ENCODE assay signal across 9 cellular contexts in the genomic region with DNA sequence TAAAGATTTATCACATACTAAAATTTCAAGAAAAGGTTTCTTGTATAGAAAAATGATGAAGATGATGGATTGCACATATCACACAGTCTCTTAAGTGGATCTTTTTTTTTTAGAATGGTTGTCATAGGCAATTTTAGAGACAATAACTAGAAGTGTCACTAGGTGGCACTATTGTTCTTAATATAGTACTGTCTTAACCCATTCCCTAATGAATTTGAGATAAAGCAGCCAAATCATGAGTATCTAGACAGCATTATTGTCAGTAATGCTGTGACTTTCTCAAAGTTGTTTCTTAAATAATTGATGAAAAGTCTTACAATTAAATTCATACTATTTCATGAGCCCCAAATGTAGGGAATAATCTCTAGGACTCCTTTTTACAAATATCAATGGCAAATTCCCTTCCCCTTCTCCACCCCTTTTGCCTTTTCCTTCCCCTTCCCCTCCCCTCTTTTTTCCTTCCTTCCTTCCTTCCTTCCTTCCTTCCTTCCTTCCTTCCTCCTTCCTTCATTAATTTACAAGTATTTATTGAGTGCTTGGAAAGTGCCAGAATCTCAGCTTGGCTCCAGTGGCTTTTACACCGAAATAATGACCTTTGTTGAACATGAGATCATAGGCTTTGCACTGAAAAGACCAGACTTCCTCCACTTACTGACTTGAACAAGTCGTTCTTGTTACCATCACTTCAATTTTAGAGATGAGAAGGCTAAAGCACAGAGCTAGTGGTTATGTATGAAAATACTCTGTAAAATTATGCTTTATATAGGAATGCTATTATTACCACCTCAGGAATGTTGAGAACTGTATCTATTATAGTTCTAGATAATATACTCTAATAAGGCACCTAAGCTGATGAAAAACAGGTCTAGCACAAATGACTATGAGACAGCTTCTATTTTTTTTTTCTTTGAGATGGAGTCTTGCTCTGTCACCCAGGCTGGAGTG. TPM values are rescaled to one million over a fixed set of nuclear protein-coding genes. Genes with fewer than 3 reads are reported as not detected.
DNase-seq lines count a peak whose midpoint lies in the region; ATAC-seq and TF ChIP-seq lines count a peak whose summit lies in the region.
"Had no signal": no experiment of that assay in that cellular context is flagged by ENCODE, and none has a peak within 500 bp of the region (broad histone marks: within the 10 kb centered on the region; RNA-seq: fewer than 3 reads in every experiment).

No MANE protein-coding gene starts in this region.

- ATAC-seq in GM23338 (peak; percentile 66), HG03135 (IDR thresholded peaks at IDR 0.05; ENCODE audit: unreplicated experiment) (no peak)

- H3K79me2 ChIP-seq in GM23338 (replicated peaks; ENCODE audit: insufficient read depth) (no peaks in the 10 kb centered on the region), parathyroid adenoma (no peaks in the 10 kb centered on the region)

- CTCF ChIA-PET in activated CD4-positive, alpha-beta memory T cell treated with anti-CD3 and anti-CD28 coated beads, Interleukin-2, amount 10 ng/mL, durations not matched to agents 7 days and 5 days (lab: Charles Lee) = interaction anchor here (0.6 to 10.0 kb wide), 14 partner anchors 10 to 768 kb away, joined by 3 to 113 read pairs (median 6); no protein-coding TSS in a partner anchor

- H3K4me1 ChIP-seq in GM23338 (ENCODE audit: insufficient read depth) = peaks cover 29% of the 10 kb centered on the region
- peaks cover 9% of the 10 kb centered on the region for H3K4me1 ChIP-seq in parathyroid adenoma
- H3K4me1 ChIP-seq: SJSA1 had no signal

- H3K27ac Mint-ChIP-seq in GM23338 = 0 out of 2 replicates have a peak overlapping the region, but pooled peaks have one; percentile 21
- H3K27ac Mint-ChIP-seq in activated CD4-positive, alpha-beta memory T cell treated with anti-CD3 and anti-CD28 coated beads, Interleukin-2, amount 10 ng/mL, durations not matched to agents 7 days and 5 days = no peak overlapping the region

- no peak overlapping the region for H3K4me3 Mint-ChIP-seq in GM23338
- no peak overlapping the region for H3K4me3 Mint-ChIP-seq in activated CD4-positive, alpha-beta memory T cell treated with anti-CD3 and anti-CD28 coated beads, Interleukin-2, amount 10 ng/mL, durations not matched to agents 7 days and 5 days

- 0 out of 2 replicates have a peak, but pooled peaks cover 5% of the 10 kb centered on the region for H3F3A ChIP-seq in GM23338 (replicated peaks; ENCODE audit: low read depth)

- TF ChIP-seq CTCF in GM23338 (conservative IDR thresholded peaks at IDR 0.05; ENCODE audit: low read depth in 2 of 2) = peak; percentile 61 to 82
- peak; percentile 65 for TF ChIP-seq CTCF in VCaP (conservative IDR thresholded peaks at IDR 0.05)
- peak; percentile 69 for TF ChIP-seq CTCF in parathyroid adenoma (IDR thresholded peaks at IDR 0.05)

- no peak overlapping the region for H3K4me3 ChIP-seq in GM23338
- H3K4me3 ChIP-seq in parathyroid adenoma (ENCODE audit: low read depth, low read length) = no peak overlapping the region
- H3K4me3 ChIP-seq: SJSA1 had no signal

- H3K4me2 ChIP-seq in GM23338 (no peak overlapping the region), parathyroid adenoma (ENCODE audit: low read length) (no peak overlapping the region)

- peaks cover 37% of the 10 kb centered on the region for H3K4me1 Mint-ChIP-seq in GM23338
- H3K4me1 Mint-ChIP-seq in activated CD4-positive, alpha-beta memory T cell treated with anti-CD3 and anti-CD28 coated beads, Interleukin-2, amount 10 ng/mL, durations not matched to agents 7 days and 5 days = no peaks in the 10 kb centered on the region

- no peaks in the 10 kb centered on the region for H4K20me1 ChIP-seq in GM23338 (replicated peaks; ENCODE audit: insufficient read depth)

- DNase-seq in Caki2 (ENCODE audit: low read depth) (peak; percentile 74), GM23338 (ENCODE audit: low spot score) (peak; percentile 87), NCI-H2081 (lab: John Stamatoyannopoulos, UW) (peak; percentile 77 to 79), germinal center (ENCODE audit: low spot score) (peak; percentile 59)
- no peak for DNase-seq in activated CD4-positive, alpha-beta memory T cell treated with anti-CD3 and anti-CD28 coated beads, Interleukin-2, amount 10 ng/mL, durations not matched to agents 7 days and 5 days

- in situ Hi-C loops in Caki2 (cut with HindIII; ENCODE audit: low pct_unique_long_range_greater_than_20kb, low sequenced_read_pairs) = no loop called here

- H3K27me3 Mint-ChIP-seq in GM23338 (ENCODE audit: insufficient read depth, low read depth, poor library complexity) = peaks cover 9% of the 10 kb centered on the region
- H3K27me3 Mint-ChIP-seq in activated CD4-positive, alpha-beta memory T cell treated with anti-CD3 and anti-CD28 coated beads, Interleukin-2, amount 10 ng/mL, durations not matched to agents 7 days and 5 days = no peaks in the 10 kb centered on the region

- H3K27ac ChIP-seq in GM23338 (ENCODE audit: low read depth) (no peak overlapping the region), VCaP (peak overlapping the region; percentile 82), parathyroid adenoma (no peak overlapping the region)
- H3K27ac ChIP-seq: SJSA1 had no signal

- peaks cover 12% of the 10 kb centered on the region; the same call in 2 of the 3 replicates for H3K9me3 Mint-ChIP-seq in GM23338
- H3K9me3 Mint-ChIP-seq in activated CD4-positive, alpha-beta memory T cell treated with anti-CD3 and anti-CD28 coated beads, Interleukin-2, amount 10 ng/mL, durations not matched to agents 7 days and 5 days = no peaks in the 10 kb centered on the region

- no peaks in the 10 kb centered on the region for H3K27me3 ChIP-seq in GM23338 (ENCODE audit: insufficient read depth)
- H3K27me3 ChIP-seq in parathyroid adenoma (ENCODE audit: control insufficient read depth, insufficient read depth, low read length) = no peaks in the 10 kb centered on the region
- H3K27me3 ChIP-seq: SJSA1 had no signal

- H3K9ac ChIP-seq in parathyroid adenoma = no peak overlapping the region

- no peaks in the 10 kb centered on the region for H3K9me3 ChIP-seq in parathyroid adenoma (ENCODE audit: control insufficient read depth, low read length)
- H3K9me3 ChIP-seq: SJSA1 had no signal

- peaks cover 22% of the 10 kb centered on the region for H3K36me3 Mint-ChIP-seq in GM23338 (ENCODE audit: low read depth)
- peaks cover 16% of the 10 kb centered on the region for H3K36me3 Mint-ChIP-seq in activated CD4-positive, alpha-beta memory T cell treated with anti-CD3 and anti-CD28 coated beads, Interleukin-2, amount 10 ng/mL, durations not matched to agents 7 days and 5 days (ENCODE audit: low read depth)

- no peaks in the 10 kb centered on the region for H3K9me2 ChIP-seq in GM23338 (ENCODE audit: insufficient read depth)

- H3K36me3 ChIP-seq in GM23338 (ENCODE audit: insufficient read depth) (peaks cover 3% of the 10 kb centered on the region; the same call in 1 of the 2 replicates), parathyroid adenoma (ENCODE audit: control insufficient read depth, insufficient read depth, low read length) (no peaks in the 10 kb centered on the region)

- POLR2A ChIA-PET in activated CD4-positive, alpha-beta memory T cell treated with anti-CD3 and anti-CD28 coated beads, Interleukin-2, amount 10 ng/mL, durations not matched to agents 7 days and 5 days (lab: Charles Lee) = interaction anchor here (1.0 to 1.1 kb wide), 2 partner anchors 15 to 18 kb away, joined by 3 read pairs; no protein-coding TSS in a partner anchor

- H2AFZ ChIP-seq in GM23338 = no peak overlapping the region
- H2AFZ ChIP-seq in parathyroid adenoma = no peak overlapping the region

TF ChIP-seq in GM23338, 12 proteins besides CTCF, POLR2A, EP300 and RAD21 (continues in another document):
- TF ChIP-seq ZNF114 (CRISPR knock-in tag; IDR thresholded peaks at IDR 0.05) (no peak), EZH2 (IDR thresholded peaks at IDR 0.05; ENCODE audit: low read depth, unreplicated experiment) (no peak)

RNA-seq across cellular contexts. Expression of gene MYL12B, which starts 19.8 kb away (rescaled TPM):
- 492 and 553 TPM in 2 replicates for total RNA-seq in Caki2 (2014; rRNA removed; shearing (Covaris generic); ENCODE audit: low replicate concordance)
- 152 and 165 TPM in 2 replicates for total RNA-seq in GM23338 (2014; rRNA removed; shearing (Covaris generic))
- polyA plus RNA-seq in GM23338 (2016; fragmentation: Nextera tagmentation; extraction: Ambion mirVana) = 282 and 330 TPM in 2 replicates
- 100 to 1,000 TPM; 371 to 378 TPM for total RNA-seq in activated CD4-positive, alpha-beta memory T cell treated with anti-CD3 and anti-CD28 coated beads, Interleukin-2, amount 10 ng/mL, durations not matched to agents 7 days and 5 days

RNA-seq across cellular contexts. Expression of gene MYL12A, which starts 34.1 kb away (rescaled TPM):
- total RNA-seq in Caki2 (2014; rRNA removed; shearing (Covaris generic); ENCODE audit: low replicate concordance) = 924 and 1,157 TPM in 2 replicates
- 206 and 244 TPM in 2 replicates for total RNA-seq in GM23338 (2014; rRNA removed; shearing (Covaris generic))
- 475 and 502 TPM in 2 replicates for polyA plus RNA-seq in GM23338 (2016; fragmentation: Nextera tagmentation; extraction: Ambion mirVana)
- total RNA-seq in activated CD4-positive, alpha-beta memory T cell treated with anti-CD3 and anti-CD28 coated beads, Interleukin-2, amount 10 ng/mL, durations not matched to agents 7 days and 5 days = 1,000 to 10,000 TPM; 1,118 to 1,119 TPM
